In the genomic region with DNA sequence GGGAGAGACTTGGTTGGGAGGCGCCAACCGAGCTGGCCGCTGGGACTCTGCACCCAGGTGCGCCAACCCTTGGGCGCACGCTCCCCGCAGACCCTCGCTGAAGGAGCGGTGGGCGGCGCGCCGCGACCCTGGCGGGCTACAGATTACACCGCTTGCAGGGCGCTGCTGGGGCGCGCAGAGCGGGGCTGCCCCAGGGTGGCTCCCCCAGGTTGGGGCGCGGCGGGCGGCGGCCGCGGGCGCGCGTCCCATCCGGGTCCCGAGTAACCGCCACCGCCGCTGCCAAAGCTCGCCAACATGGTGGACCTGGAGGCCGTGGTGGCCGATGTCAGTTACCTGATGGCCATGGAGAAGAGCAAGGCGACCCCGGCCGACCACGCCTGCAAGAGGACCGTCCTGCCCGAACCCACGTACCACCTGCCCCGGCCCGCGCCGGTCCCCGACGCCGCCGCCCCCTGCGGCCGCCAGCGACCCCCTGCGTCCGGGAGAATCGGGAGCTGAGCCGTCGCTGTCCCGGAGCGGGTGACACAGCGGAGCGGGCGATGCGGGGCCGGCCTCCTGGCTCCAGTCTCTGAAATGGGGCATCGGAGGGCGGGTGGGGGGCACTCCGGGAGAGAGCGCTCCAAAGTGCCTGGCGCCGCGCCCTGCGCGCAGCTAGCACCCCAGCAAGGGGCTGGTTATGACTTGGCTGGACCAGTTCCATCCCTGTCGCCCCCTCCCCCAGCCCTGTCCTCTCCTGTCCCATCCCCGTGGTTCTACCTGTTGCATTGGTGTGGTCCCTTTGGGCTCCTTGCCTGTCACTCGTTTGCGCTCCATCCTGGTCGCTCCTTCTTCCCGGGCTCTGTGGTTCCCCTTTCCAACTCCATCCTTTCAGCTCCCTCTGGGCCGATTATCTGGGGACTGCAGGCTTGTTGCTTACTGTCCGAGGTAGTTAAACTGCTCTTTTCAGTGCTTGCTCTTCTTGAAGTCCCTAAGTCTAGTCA, we compare ENCODE assay signal across 1 cellular context.
A peak's percentile ranks its signal among the peaks of the same experiment; 100 is the strongest.
TF ChIP-seq lines count a peak whose summit lies in the region.

No MANE protein-coding gene starts in this region.

TF ChIP-seq in HepG2, 621 proteins besides CTCF, POLR2A, EP300 and RAD21 (continued from another document):
- no peak for TF ChIP-seq ZNF709 (CRISPR knock-in tag; IDR thresholded peaks at IDR 0.05)
- no peak for TF ChIP-seq KDM6A (CRISPR knock-in tag; IDR thresholded peaks at IDR 0.05; ENCODE audit: low read depth)
- peak; percentile 49; the same call in 1 of the 2 replicates for TF ChIP-seq MTA1 (CRISPR knock-in tag; IDR thresholded peaks at IDR 0.05; ENCODE audit: borderline replicate concordance)
- TF ChIP-seq ZNF558 (CRISPR knock-in tag; IDR thresholded peaks at IDR 0.05; ENCODE audit: borderline replicate concordance), result no peak
- TF ChIP-seq MNT (IDR thresholded peaks at IDR 0.05), result no peak
- no peak for TF ChIP-seq ZIK1 (CRISPR knock-in tag; IDR thresholded peaks at IDR 0.05; ENCODE audit: borderline replicate concordance, low read depth)
- no peak for TF ChIP-seq HOXA5 (CRISPR knock-in tag; IDR thresholded peaks at IDR 0.05)
- no peak for TF ChIP-seq ZBTB42 (CRISPR knock-in tag; IDR thresholded peaks at IDR 0.05)
- TF ChIP-seq ZNF329 (CRISPR knock-in tag; IDR thresholded peaks at IDR 0.05; ENCODE audit: low read depth), result no peak
- TF ChIP-seq ZNF251 (CRISPR knock-in tag; IDR thresholded peaks at IDR 0.05), result no peak
- TF ChIP-seq ZBTB7B (CRISPR knock-in tag; IDR thresholded peaks at IDR 0.05), result peak; percentile 14; the same call in 1 of the 2 replicates
- TF ChIP-seq, protein P1, sequence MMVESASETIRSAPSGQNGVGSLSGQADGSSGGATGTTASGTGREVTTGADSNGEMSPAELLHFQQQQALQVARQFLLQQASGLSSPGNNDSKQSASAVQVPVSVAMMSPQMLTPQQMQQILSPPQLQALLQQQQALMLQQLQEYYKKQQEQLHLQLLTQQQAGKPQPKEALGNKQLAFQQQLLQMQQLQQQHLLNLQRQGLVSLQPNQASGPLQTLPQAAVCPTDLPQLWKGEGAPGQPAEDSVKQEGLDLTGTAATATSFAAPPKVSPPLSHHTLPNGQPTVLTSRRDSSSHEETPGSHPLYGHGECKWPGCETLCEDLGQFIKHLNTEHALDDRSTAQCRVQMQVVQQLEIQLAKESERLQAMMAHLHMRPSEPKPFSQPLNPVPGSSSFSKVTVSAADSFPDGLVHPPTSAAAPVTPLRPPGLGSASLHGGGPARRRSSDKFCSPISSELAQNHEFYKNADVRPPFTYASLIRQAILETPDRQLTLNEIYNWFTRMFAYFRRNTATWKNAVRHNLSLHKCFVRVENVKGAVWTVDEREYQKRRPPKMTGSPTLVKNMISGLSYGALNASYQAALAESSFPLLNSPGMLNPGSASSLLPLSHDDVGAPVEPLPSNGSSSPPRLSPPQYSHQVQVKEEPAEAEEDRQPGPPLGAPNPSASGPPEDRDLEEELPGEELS (CRISPR knock-in tag; IDR thresholded peaks at IDR 0.05), result no peak
- no peak for TF ChIP-seq TEF (CRISPR knock-in tag; IDR thresholded peaks at IDR 0.05)
- TF ChIP-seq DR1 (CRISPR knock-in tag; IDR thresholded peaks at IDR 0.05), result no peak
- TF ChIP-seq, protein P2, sequence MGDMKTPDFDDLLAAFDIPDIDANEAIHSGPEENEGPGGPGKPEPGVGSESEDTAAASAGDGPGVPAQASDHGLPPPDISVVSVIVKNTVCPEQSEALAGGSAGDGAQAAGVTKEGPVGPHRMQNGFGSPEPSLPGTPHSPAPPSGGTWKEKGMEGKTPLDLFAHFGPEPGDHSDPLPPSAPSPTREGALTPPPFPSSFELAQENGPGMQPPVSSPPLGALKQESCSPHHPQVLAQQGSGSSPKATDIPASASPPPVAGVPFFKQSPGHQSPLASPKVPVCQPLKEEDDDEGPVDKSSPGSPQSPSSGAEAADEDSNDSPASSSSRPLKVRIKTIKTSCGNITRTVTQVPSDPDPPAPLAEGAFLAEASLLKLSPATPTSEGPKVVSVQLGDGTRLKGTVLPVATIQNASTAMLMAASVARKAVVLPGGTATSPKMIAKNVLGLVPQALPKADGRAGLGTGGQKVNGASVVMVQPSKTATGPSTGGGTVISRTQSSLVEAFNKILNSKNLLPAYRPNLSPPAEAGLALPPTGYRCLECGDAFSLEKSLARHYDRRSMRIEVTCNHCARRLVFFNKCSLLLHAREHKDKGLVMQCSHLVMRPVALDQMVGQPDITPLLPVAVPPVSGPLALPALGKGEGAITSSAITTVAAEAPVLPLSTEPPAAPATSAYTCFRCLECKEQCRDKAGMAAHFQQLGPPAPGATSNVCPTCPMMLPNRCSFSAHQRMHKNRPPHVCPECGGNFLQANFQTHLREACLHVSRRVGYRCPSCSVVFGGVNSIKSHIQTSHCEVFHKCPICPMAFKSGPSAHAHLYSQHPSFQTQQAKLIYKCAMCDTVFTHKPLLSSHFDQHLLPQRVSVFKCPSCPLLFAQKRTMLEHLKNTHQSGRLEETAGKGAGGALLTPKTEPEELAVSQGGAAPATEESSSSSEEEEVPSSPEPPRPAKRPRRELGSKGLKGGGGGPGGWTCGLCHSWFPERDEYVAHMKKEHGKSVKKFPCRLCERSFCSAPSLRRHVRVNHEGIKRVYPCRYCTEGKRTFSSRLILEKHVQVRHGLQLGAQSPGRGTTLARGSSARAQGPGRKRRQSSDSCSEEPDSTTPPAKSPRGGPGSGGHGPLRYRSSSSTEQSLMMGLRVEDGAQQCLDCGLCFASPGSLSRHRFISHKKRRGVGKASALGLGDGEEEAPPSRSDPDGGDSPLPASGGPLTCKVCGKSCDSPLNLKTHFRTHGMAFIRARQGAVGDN (CRISPR knock-in tag; IDR thresholded peaks at IDR 0.05), result peak; percentile 49; the same call in 1 of the 2 replicates
- TF ChIP-seq ZC3H13 (CRISPR knock-in tag; IDR thresholded peaks at IDR 0.05), result no peak
- TF ChIP-seq ZNF816 (CRISPR knock-in tag; IDR thresholded peaks at IDR 0.05; ENCODE audit: borderline replicate concordance), result no peak
- TF ChIP-seq TBL1XR1 (IDR thresholded peaks at IDR 0.05; ENCODE audit: borderline replicate concordance, low read length, partially characterized antibody), result no peak
- no peak for TF ChIP-seq ZNF672 (CRISPR knock-in tag; IDR thresholded peaks at IDR 0.05)
- TF ChIP-seq HMG20B (CRISPR knock-in tag; conservative IDR thresholded peaks at IDR 0.05), result no peak
- TF ChIP-seq ZXDC (CRISPR knock-in tag; IDR thresholded peaks at IDR 0.05), result no peak
- TF ChIP-seq ZMAT3 (CRISPR knock-in tag; conservative IDR thresholded peaks at IDR 0.05), result 0 out of 2 replicates have a peak, but pooled peaks have one; percentile 26
- no peak for TF ChIP-seq TAF1 (CRISPR knock-in tag; IDR thresholded peaks at IDR 0.05)
- no peak for TF ChIP-seq GATAD2A (CRISPR knock-in tag; IDR thresholded peaks at IDR 0.05)
- TF ChIP-seq ATRX (CRISPR knock-in tag; IDR thresholded peaks at IDR 0.05; ENCODE audit: borderline replicate concordance), result no peak
